ENCODE assay signal across 12 cellular contexts in genomic region chr15:42427429-42428223, GRCh38.
DNase-seq lines count a peak whose midpoint lies in the region; ATAC-seq and TF ChIP-seq lines count a peak whose summit lies in the region.
"Had no signal": no experiment of that assay in that cellular context is flagged by ENCODE, and none has a peak within 500 bp of the region (broad histone marks: within the 10 kb centered on the region; RNA-seq: fewer than 3 reads in every experiment).

No MANE protein-coding gene starts in this region.

- 45 to 72% (median 46%) methylated on average over 7 of the region's 7 CpGs for WGBS in psoas muscle, 3 donors

- DNase-seq in Daoy (ENCODE audit: low read depth) (peak; percentile 61), NCI-H1694 (lab: John Stamatoyannopoulos, UW) (peak; percentile 32), choroid plexus epithelial cell (ENCODE audit: low read depth) (peak; percentile 72), psoas muscle (no peak), cerebellum (ENCODE audit: low spot score) (no peak), H7 (no peak)
- DNase-seq: activated CD4-positive, alpha-beta T cell treated with anti-CD3 and anti-CD28 coated beads for 4 hours; DMS153; NCI-H510A; substantia nigra had no signal

- H3K9me3 ChIP-seq in psoas muscle: no peaks in the 10 kb centered on the region

- H3K4me1 ChIP-seq in psoas muscle: peaks cover 48% of the 10 kb centered on the region

- TF ChIP-seq CTCF in choroid plexus epithelial cell (conservative IDR thresholded peaks at IDR 0.05; ENCODE audit: low read depth, low read length): no peak
- TF ChIP-seq CTCF in psoas muscle (IDR thresholded peaks at IDR 0.05): no peak

- peak overlapping the region; percentile 86 for H3K27ac ChIP-seq in psoas muscle

- H3K27me3 ChIP-seq in psoas muscle (ENCODE audit: insufficient read depth in 3 of 3, low read length in 2 of 3) (no peaks in the 10 kb centered on the region), H7 (ENCODE audit: control insufficient read depth, insufficient read depth, low read length) (no peaks in the 10 kb centered on the region)

- no peak overlapping the region for H3K4me3 ChIP-seq in choroid plexus epithelial cell (ENCODE audit: low read depth, low read length)
- no peak overlapping the region for H3K4me3 ChIP-seq in psoas muscle
- no peak overlapping the region for H3K4me3 ChIP-seq in H7 (ENCODE audit: insufficient read depth, low read depth, low read length)

- ATAC-seq in psoas muscle (peak; percentile 82 to 92 (median 88)), GM19324 (IDR thresholded peaks at IDR 0.05; ENCODE audit: low FRiP score, unreplicated experiment) (no peak), GM18909 (IDR thresholded peaks at IDR 0.05; ENCODE audit: poor library complexity, unreplicated experiment) (no peak)

- intact Hi-C loops in psoas muscle (cut with DNase I): loop anchor here in 1 of 2 donors (2.0 kb wide), 1 partner anchor 17 kb away; no protein-coding TSS in a partner anchor

- H3K36me3 ChIP-seq in psoas muscle (ENCODE audit: insufficient read depth in 1 of 2, low read depth in 1 of 2) (peaks cover 10 to 99% of the 10 kb centered on the region in 2 donors), H7 (replicated peaks; ENCODE audit: control insufficient read depth, insufficient read depth, low read length) (peaks cover 7% of the 10 kb centered on the region)

Comparison
In these comparisons a context has a peak if more than half of its experiments do, and no peak if none do; other contexts are left out.
1. DNase-seq: peak in Daoy (single experiment), NCI-H1694 (single experiment) and choroid plexus epithelial cell (single experiment); none in psoas muscle (0 of 2), cerebellum (single experiment) and H7 (single experiment).
2. ATAC-seq: peak in psoas muscle (4 of 4); none in GM19324 (single experiment) and GM18909 (single experiment).